ENCODE assay signal across 26 cellular contexts in genomic region chr1:55527831-55528230, GRCh38.
DNase-seq lines count a peak whose midpoint lies in the region; ATAC-seq and TF ChIP-seq lines count a peak whose summit lies in the region.
"Had no signal": no experiment of that assay in that cellular context is flagged by ENCODE, and none has a peak within 500 bp of the region (broad histone marks: within the 10 kb centered on the region; RNA-seq: fewer than 3 reads in every experiment).

No MANE protein-coding gene starts in this region.

- H2AK5ac ChIP-seq in neuronal stem cell (ENCODE audit: low read depth, low read length), result no peak overlapping the region
- H2AK5ac ChIP-seq in mesenchymal stem cell (ENCODE audit: low read length, severe bottlenecking), result no peak overlapping the region

- H3K79me1 ChIP-seq in neuronal stem cell (ENCODE audit: low read depth, low read length) (no peaks in the 10 kb centered on the region), mesenchymal stem cell (replicated peaks; ENCODE audit: low read length, poor library complexity, severe bottlenecking) (no peaks in the 10 kb centered on the region)

- peaks cover 0 to 6% of the 10 kb centered on the region in 2 donors for H3K27me3 Mint-ChIP-seq in natural killer cell (ENCODE audit: low read depth in 2 of 2)
- H3K27me3 Mint-ChIP-seq in natural killer cell treated with Interleukin-12 subunit alpha and Interleukin-12 subunit beta and Interleukin-15 and Interleukin-18, amount 100 ng/mL, for 72 hours, result peaks cover 9 to 14% of the 10 kb centered on the region in 2 donors

- H4K8ac ChIP-seq in neuronal stem cell (ENCODE audit: low read depth, low read length), result no peak overlapping the region
- no peak overlapping the region for H4K8ac ChIP-seq in mesenchymal stem cell (ENCODE audit: low read length)

- no peak for TF ChIP-seq CTCF in natural killer cell (IDR thresholded peaks at IDR 0.05)
- TF ChIP-seq CTCF in vagina (IDR thresholded peaks at IDR 0.05), result no peak

- no peak for TF ChIP-seq POLR2A in vagina (IDR thresholded peaks at IDR 0.05)

- peak overlapping the region in 1 of 2 donors; percentile 15 for H3K4me3 ChIP-seq in neuronal stem cell (ENCODE audit: low read length in 2 of 2)
- H3K4me3 ChIP-seq in vagina, result no peak overlapping the region
- H3K4me3 ChIP-seq in mesenchymal stem cell (ENCODE audit: insufficient read depth in 1 of 2, low read depth in 1 of 2, low read length in 2 of 2), result no peak overlapping the region
- H3K4me3 ChIP-seq: BLaER1, GM12878 had no signal

- ATAC-seq in natural killer cell (no peak), left colon (peak; percentile 61), GM19324 (IDR thresholded peaks at IDR 0.05; ENCODE audit: low FRiP score, unreplicated experiment) (no peak)
- ATAC-seq in natural killer cell treated with Interleukin-12 subunit alpha and Interleukin-12 subunit beta and Interleukin-15 and Interleukin-18, amount 100 ng/mL, for 72 hours, result no peak
- ATAC-seq: GM12878 had no signal

- H3K4ac ChIP-seq in neuronal stem cell (ENCODE audit: low read length) (no peak overlapping the region), mesenchymal stem cell (ENCODE audit: low read depth in 1 of 2, low read length in 2 of 2) (no peak overlapping the region)

- no peak overlapping the region for H2BK120ac ChIP-seq in neuronal stem cell (ENCODE audit: low read depth, low read length)
- H2BK120ac ChIP-seq in mesenchymal stem cell (ENCODE audit: low read depth, low read length), result no peak overlapping the region

- H3K27ac ChIP-seq in neuronal stem cell (replicated peaks; ENCODE audit: low read length), result no peak overlapping the region
- H3K27ac ChIP-seq in vagina, result peak overlapping the region; percentile 23
- no peak overlapping the region for H3K27ac ChIP-seq in mesenchymal stem cell (ENCODE audit: low read length, poor library complexity, severe bottlenecking)
- H3K27ac ChIP-seq: BLaER1 had no signal

- no CpG with 5 or more reads among the region's 1 CpG for WGBS in neuronal stem cell (ENCODE audit: extremely low coverage in 2 of 2, insufficient read length in 2 of 2, insufficient replicate concordance in 1 of 2), 2 donors
- 88% methylated on average over 1 of the region's 1 CpG for WGBS in mesenchymal stem cell

- no peak overlapping the region for H2BK15ac ChIP-seq in neuronal stem cell (ENCODE audit: low read length)
- no peak overlapping the region for H2BK15ac ChIP-seq in mesenchymal stem cell (ENCODE audit: low read depth, poor library complexity, severe bottlenecking)

- peak overlapping the region in 1 of 2 donors; percentile 36 for H3K27ac Mint-ChIP-seq in natural killer cell
- H3K27ac Mint-ChIP-seq in natural killer cell treated with Interleukin-12 subunit alpha and Interleukin-12 subunit beta and Interleukin-15 and Interleukin-18, amount 100 ng/mL, for 72 hours, result peak overlapping the region in 1 of 2 donors; percentile 60
- H3K27ac Mint-ChIP-seq: CD14-positive monocyte; CD4-positive, alpha-beta memory T cell; CD4-positive, CD25-positive, alpha-beta regulatory T cell; CD8-positive, alpha-beta memory T cell had no signal

- H3K4me1 Mint-ChIP-seq in natural killer cell, result peaks cover 20 to 22% of the 10 kb centered on the region in 2 donors
- H3K4me1 Mint-ChIP-seq in natural killer cell treated with Interleukin-12 subunit alpha and Interleukin-12 subunit beta and Interleukin-15 and Interleukin-18, amount 100 ng/mL, for 72 hours (ENCODE audit: low read depth in 2 of 2), result peaks cover 17 to 20% of the 10 kb centered on the region in 2 donors
- H3K4me1 Mint-ChIP-seq: CD14-positive monocyte; CD4-positive, alpha-beta memory T cell; CD4-positive, CD25-positive, alpha-beta regulatory T cell; CD8-positive, alpha-beta memory T cell had no signal

- H3K9ac ChIP-seq in neuronal stem cell (ENCODE audit: low read depth, low read length, poor library complexity) (no peak overlapping the region), mesenchymal stem cell (ENCODE audit: low read length) (no peak overlapping the region)
- H3K9ac ChIP-seq: BLaER1 had no signal

- DNase-seq in natural killer cell (no peak), left colon (peak in 1 of 2 donors; percentile 32), neuronal stem cell (ENCODE audit: low spot score) (no peak), vagina (ENCODE audit: extremely low spot score in 2 of 2) (no peak), mesenchymal stem cell (no peak)
- no peak for DNase-seq in natural killer cell treated with Interleukin-12 subunit alpha and Interleukin-12 subunit beta and Interleukin-15 and Interleukin-18, amount 100 ng/mL, for 72 hours (ENCODE audit: low spot score)
- DNase-seq in effector CD8-positive, alpha-beta T cell (lab: John Stamatoyannopoulos, UW), result no peak
- DNase-seq: 8988T; ACHN; BE2C; C1 segment of cervical spinal cord; CD4-positive, alpha-beta memory T cell; CD4-positive, CD25-positive, alpha-beta regulatory T cell; CD8-positive, alpha-beta memory T cell; COR-L47; DMS 273 treated with DMSO at 0.1 percent for 48 hours; DMS153; DMS53; DMS79; DND-41; EL; GDM1 had no signal

- no peaks in the 10 kb centered on the region for H3K9me3 Mint-ChIP-seq in natural killer cell
- H3K9me3 Mint-ChIP-seq in natural killer cell treated with Interleukin-12 subunit alpha and Interleukin-12 subunit beta and Interleukin-15 and Interleukin-18, amount 100 ng/mL, for 72 hours, result no peaks in the 10 kb centered on the region
- H3K9me3 Mint-ChIP-seq: CD14-positive monocyte; CD4-positive, alpha-beta memory T cell; CD4-positive, CD25-positive, alpha-beta regulatory T cell; CD8-positive, alpha-beta memory T cell had no signal

- H3K9me3 ChIP-seq in neuronal stem cell (replicated peaks in 1 of 2; ENCODE audit: control insufficient read depth in 2 of 2, insufficient read depth in 1 of 2, low read depth in 1 of 2, low read length in 2 of 2) (no peaks in the 10 kb centered on the region), vagina (no peaks in the 10 kb centered on the region), mesenchymal stem cell (ENCODE audit: control insufficient read depth, low read length) (no peaks in the 10 kb centered on the region)
- H3K9me3 ChIP-seq: BE2C, BLaER1 had no signal

- intact Hi-C loops in natural killer cell (cut with micrococcal nuclease), result no loop called here
- intact Hi-C loops in left colon (cut with DNase I, micrococcal nuclease), result no loop called here
- intact Hi-C loops in vagina (cut with DNase I), result no loop called here

- H3K4me1 ChIP-seq in neuronal stem cell (ENCODE audit: control insufficient read depth in 2 of 2, insufficient read depth in 1 of 2, low read depth in 1 of 2, low read length in 2 of 2) (peaks cover 0 to 4% of the 10 kb centered on the region in 2 donors), vagina (no peaks in the 10 kb centered on the region), mesenchymal stem cell (ENCODE audit: control insufficient read depth, insufficient read depth, low read depth, low read length) (no peaks in the 10 kb centered on the region)
- H3K4me1 ChIP-seq: BE2C, BLaER1 had no signal

- H2BK5ac ChIP-seq in neuronal stem cell (ENCODE audit: low read length) (no peak overlapping the region), mesenchymal stem cell (ENCODE audit: low read depth, low read length, poor library complexity, severe bottlenecking) (no peak overlapping the region)

- no peaks in the 10 kb centered on the region for H3K36me3 Mint-ChIP-seq in natural killer cell
- no peaks in the 10 kb centered on the region for H3K36me3 Mint-ChIP-seq in natural killer cell treated with Interleukin-12 subunit alpha and Interleukin-12 subunit beta and Interleukin-15 and Interleukin-18, amount 100 ng/mL, for 72 hours
- H3K36me3 Mint-ChIP-seq: CD14-positive monocyte; CD4-positive, alpha-beta memory T cell; CD4-positive, CD25-positive, alpha-beta regulatory T cell; CD8-positive, alpha-beta memory T cell had no signal

- H4K91ac ChIP-seq in neuronal stem cell (ENCODE audit: low read depth, low read length, poor library complexity) (no peak overlapping the region), mesenchymal stem cell (ENCODE audit: low read length) (no peak overlapping the region)

- H3K18ac ChIP-seq in neuronal stem cell (ENCODE audit: low read length), result peak overlapping the region; percentile 7
- H3K18ac ChIP-seq in mesenchymal stem cell (ENCODE audit: low read depth in 1 of 2, low read length in 2 of 2), result no peak overlapping the region

- H3K36me3 ChIP-seq in neuronal stem cell (replicated peaks in 1 of 2; ENCODE audit: control insufficient read depth in 2 of 2, insufficient read depth in 2 of 2, low read length in 2 of 2) (no peaks in the 10 kb centered on the region), vagina (no peaks in the 10 kb centered on the region), mesenchymal stem cell (ENCODE audit: control insufficient read depth in 1 of 2, insufficient read depth in 2 of 2, low read depth in 1 of 2, low read length in 2 of 2) (no peaks in the 10 kb centered on the region)
- H3K36me3 ChIP-seq: BE2C, BLaER1 had no signal

- H2AFZ ChIP-seq in neuronal stem cell (ENCODE audit: low read length), result no peak overlapping the region
- H2AFZ ChIP-seq in mesenchymal stem cell (ENCODE audit: low read depth, low read length), result no peak overlapping the region

- H3K4me2 ChIP-seq in neuronal stem cell (ENCODE audit: insufficient read depth, low read length, poor library complexity, severe bottlenecking) (no peak overlapping the region), mesenchymal stem cell (ENCODE audit: low read length, poor library complexity, severe bottlenecking) (no peak overlapping the region)
- H3K4me2 ChIP-seq: BLaER1 had no signal

- H3K23ac ChIP-seq in neuronal stem cell (ENCODE audit: low read depth, low read length, poor library complexity) (no peak overlapping the region), mesenchymal stem cell (ENCODE audit: low read length in 2 of 2) (no peak overlapping the region)

- H3K4me3 Mint-ChIP-seq in natural killer cell, result peak overlapping the region; percentile 41
- H3K4me3 Mint-ChIP-seq in natural killer cell treated with Interleukin-12 subunit alpha and Interleukin-12 subunit beta and Interleukin-15 and Interleukin-18, amount 100 ng/mL, for 72 hours, result no peak overlapping the region
- H3K4me3 Mint-ChIP-seq: CD14-positive monocyte; CD4-positive, alpha-beta memory T cell; CD4-positive, CD25-positive, alpha-beta regulatory T cell; CD8-positive, alpha-beta memory T cell had no signal

- no peaks in the 10 kb centered on the region for H3K27me3 ChIP-seq in neuronal stem cell (ENCODE audit: control insufficient read depth in 3 of 3, insufficient read depth in 3 of 3, low read depth in 1 of 3, low read length in 3 of 3)
- H3K27me3 ChIP-seq in vagina, result no peaks in the 10 kb centered on the region
- no peaks in the 10 kb centered on the region for H3K27me3 ChIP-seq in mesenchymal stem cell (ENCODE audit: control insufficient read depth in 1 of 2, insufficient read depth in 1 of 2, low read length in 2 of 2)
- H3K27me3 ChIP-seq: BE2C, BLaER1 had no signal

- H2BK12ac ChIP-seq in neuronal stem cell (ENCODE audit: low read length) (no peak overlapping the region), mesenchymal stem cell (ENCODE audit: low read length in 2 of 2) (no peak overlapping the region)

- H3K14ac ChIP-seq in neuronal stem cell (ENCODE audit: low read length) (no peak overlapping the region), mesenchymal stem cell (ENCODE audit: low read length in 2 of 2) (no peak overlapping the region)
